In genomic region chr1:214264196-214264595, GRCh38 we compare ENCODE assay signal across 1 cellular context.
TF ChIP-seq lines count a peak whose summit lies in the region.

No MANE protein-coding gene starts in this region.

TF ChIP-seq in WTC11, 78 proteins besides CTCF, POLR2A, EP300 and RAD21 (continued from another document):
- TF ChIP-seq ARID4B (CRISPR knock-in tag; IDR thresholded peaks at IDR 0.05; ENCODE audit: borderline replicate concordance) (no peak), FOXP1 (CRISPR knock-in tag; IDR thresholded peaks at IDR 0.05; ENCODE audit: borderline replicate concordance) (no peak), E2F1 (CRISPR knock-in tag; IDR thresholded peaks at IDR 0.05) (no peak)
TF ChIP-seq in WTC11: peak in this region for 0.
